Comparison of ENCODE assay signal across 30 cellular contexts in the genomic region with DNA sequence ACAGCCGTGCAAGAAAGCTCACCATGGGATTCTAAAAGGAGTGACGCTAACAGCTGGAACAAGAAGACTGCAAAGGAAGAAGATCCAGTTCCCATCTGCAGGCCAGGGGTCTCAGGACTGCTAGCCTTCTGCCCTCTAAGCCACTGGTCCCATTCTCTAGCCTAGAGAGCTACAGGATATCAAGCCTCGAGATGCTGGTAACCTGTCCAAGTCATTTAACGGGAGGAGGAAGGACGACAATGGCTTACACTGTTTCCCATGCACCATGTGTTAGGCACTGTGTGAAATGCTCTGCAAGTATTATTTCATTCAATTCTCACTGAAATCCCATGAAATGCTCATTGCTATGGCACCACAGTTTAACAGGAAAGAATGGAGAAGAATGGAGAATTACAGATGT.
"Had no signal": no experiment of that assay in that cellular context is flagged by ENCODE, and none has a peak within 500 bp of the region (broad histone marks: within the 10 kb centered on the region; RNA-seq: fewer than 3 reads in every experiment).

No MANE protein-coding gene starts in this region.

- H3K4me1 ChIP-seq: Peyer's patch had no signal

- H3K9me3 Mint-ChIP-seq: activated CD4-positive, alpha-beta T cell treated with anti-CD3 and anti-CD28 coated beads, Interleukin-2, amount 10 ng/mL, durations not matched to agents 24 days and 14 days; activated naive CD8-positive, alpha-beta T cell treated with anti-CD3 and anti-CD28 coated beads for 36 hours; activated T-cell treated with anti-CD3 and anti-CD28 coated beads, Interleukin-2, amount 50 U/mL, for 4 hours; activated T-helper 17 cell treated with anti-CD3 and anti-CD28 coated beads, Interleukin-2, amount 50 U/mL, for 72 hours; T-helper 1 cell treated with Interleukin-12 subunit alpha and Interleukin-12 subunit beta and Interleukin-4 antibody, amounts not matched to agents 30 μg/mL and 1 μg/mL, for 36 hours; T-helper 2 cell treated with Interferon-gamma antibody and Interleukin-4, amounts not matched to agents 5 μg/mL and 100 μg/mL, for 36 hours had no signal

- H3K4me1 Mint-ChIP-seq: activated CD4-positive, alpha-beta T cell treated with anti-CD3 and anti-CD28 coated beads, Interleukin-2, amount 10 ng/mL, durations not matched to agents 24 days and 14 days; activated naive CD8-positive, alpha-beta T cell treated with anti-CD3 and anti-CD28 coated beads for 36 hours; activated T-helper 17 cell treated with anti-CD3 and anti-CD28 coated beads, Interleukin-2, amount 50 U/mL, for 72 hours had no signal

- H3K27ac Mint-ChIP-seq: activated CD4-positive, alpha-beta T cell treated with anti-CD3 and anti-CD28 coated beads, Interleukin-2, amount 10 ng/mL, durations not matched to agents 24 days and 14 days; activated naive CD8-positive, alpha-beta T cell treated with anti-CD3 and anti-CD28 coated beads for 36 hours; activated T-helper 17 cell treated with anti-CD3 and anti-CD28 coated beads, Interleukin-2, amount 50 U/mL, for 72 hours; T-helper 1 cell treated with Interleukin-12 subunit alpha and Interleukin-12 subunit beta and Interleukin-4 antibody, amounts not matched to agents 30 μg/mL and 1 μg/mL, for 36 hours; T-helper 2 cell treated with Interferon-gamma antibody and Interleukin-4, amounts not matched to agents 5 μg/mL and 100 μg/mL, for 36 hours had no signal

- H3K9me3 ChIP-seq: Peyer's patch, SJSA1, SK-N-SH had no signal

- ATAC-seq: activated T-cell treated with anti-CD3 and anti-CD28 coated beads, Interleukin-2, amount 50 U/mL, for 4 hours; activated T-helper 17 cell treated with anti-CD3 and anti-CD28 coated beads, Interleukin-2, amount 50 U/mL, for 72 hours had no signal

- H3K4me3 ChIP-seq: Peyer's patch, SJSA1 had no signal

- DNase-seq: activated CD4-positive, alpha-beta T cell treated with anti-CD3 and anti-CD28 coated beads, Interleukin-2, amount 10 ng/mL, durations not matched to agents 24 days and 14 days; activated CD4-positive, alpha-beta T cell treated with anti-CD3 and anti-CD28 coated beads, Interleukin-2, amount 50 U/mL, for 48 hours; activated CD8-positive, alpha-beta memory T cell treated with anti-CD3 and anti-CD28 coated beads, Interleukin-2, amount 50 U/mL, for 4 hours; activated effector memory CD4-positive, alpha-beta T cell treated with anti-CD3 and anti-CD28 coated beads, Interleukin-2, amount 50 U/mL, for 16 hours; activated naive CD4-positive, alpha-beta T cell; activated naive CD4-positive, alpha-beta T cell treated with anti-CD3 and anti-CD28 coated beads, Interleukin-2, amount 50 U/mL, for 16 hours; activated naive CD8-positive, alpha-beta T cell treated with anti-CD3 and anti-CD28 coated beads for 36 hours; activated T-cell treated with anti-CD3 and anti-CD28 coated beads for 4 hours; activated T-cell treated with anti-CD3 and anti-CD28 coated beads, Interleukin-2, amount 50 U/mL, for 4 hours; amniotic stem cell; aorta; brain microvascular endothelial cell; central memory CD4-positive, alpha-beta T cell; Karpas-422; KBM-7; MV-4-11; NCI-H1092; NCI-H1436 treated with DMSO at 0.1 percent for 48 hours; NCI-H1694 treated with DMSO at 0.1 percent for 48 hours; NCI-H2029; NCI-H345; NCI-H524 treated with DMSO at 0.1 percent for 48 hours; Peyer's patch; RPMI8226; SHP77 treated with DMSO at 0.1 percent for 48 hours; SK-N-SH had no signal

- H3K27me3 ChIP-seq: brain microvascular endothelial cell, Peyer's patch, SJSA1 had no signal

- H3K36me3 ChIP-seq: brain microvascular endothelial cell, Peyer's patch, SJSA1 had no signal

- H3K27ac ChIP-seq: brain microvascular endothelial cell, Peyer's patch, SJSA1 had no signal

- H3K27me3 Mint-ChIP-seq: activated CD4-positive, alpha-beta T cell treated with anti-CD3 and anti-CD28 coated beads, Interleukin-2, amount 10 ng/mL, durations not matched to agents 24 days and 14 days; activated naive CD8-positive, alpha-beta T cell treated with anti-CD3 and anti-CD28 coated beads for 36 hours; activated T-helper 17 cell treated with anti-CD3 and anti-CD28 coated beads, Interleukin-2, amount 50 U/mL, for 72 hours had no signal

- H3K4me3 Mint-ChIP-seq: activated CD4-positive, alpha-beta T cell treated with anti-CD3 and anti-CD28 coated beads, Interleukin-2, amount 10 ng/mL, durations not matched to agents 24 days and 14 days; activated naive CD8-positive, alpha-beta T cell treated with anti-CD3 and anti-CD28 coated beads for 36 hours; activated T-cell treated with anti-CD3 and anti-CD28 coated beads, Interleukin-2, amount 50 U/mL, for 4 hours; activated T-helper 17 cell treated with anti-CD3 and anti-CD28 coated beads, Interleukin-2, amount 50 U/mL, for 72 hours; T-helper 1 cell treated with Interleukin-12 subunit alpha and Interleukin-12 subunit beta and Interleukin-4 antibody, amounts not matched to agents 30 μg/mL and 1 μg/mL, for 36 hours; T-helper 2 cell treated with Interferon-gamma antibody and Interleukin-4, amounts not matched to agents 5 μg/mL and 100 μg/mL, for 36 hours had no signal

- H3K36me3 Mint-ChIP-seq: activated naive CD8-positive, alpha-beta T cell treated with anti-CD3 and anti-CD28 coated beads for 36 hours had no signal
